Comparison of ENCODE assay signal across 30 cellular contexts in genomic region chr2:84559838-84560237, GRCh38. TPM values are rescaled to one million over a fixed set of nuclear protein-coding genes. Genes with fewer than 3 reads are reported as not detected.
"Had no signal": no experiment of that assay in that cellular context is flagged by ENCODE, and none has a peak within 500 bp of the region (broad histone marks: within the 10 kb centered on the region; RNA-seq: fewer than 3 reads in every experiment).

No MANE protein-coding gene starts in this region.

- H3K36me3 ChIP-seq: ascending aorta, colonic mucosa, esophagus squamous epithelium, gastroesophageal sphincter had no signal

- H3K9me3 ChIP-seq: colonic mucosa had no signal

- H3K27ac ChIP-seq: ascending aorta, colonic mucosa, epithelial cell of prostate, esophagus squamous epithelium, gastroesophageal sphincter had no signal

- FAIRE-seq: endometrium, endothelial cell of umbilical vein had no signal

- H3K27me3 ChIP-seq: ascending aorta, colonic mucosa, esophagus squamous epithelium, gastroesophageal sphincter had no signal

- ATAC-seq: activated CD4-positive, alpha-beta T cell treated with anti-CD3 and anti-CD28 coated beads for 36 hours; activated CD8-positive, alpha-beta memory T cell treated with anti-CD3 and anti-CD28 coated beads, Interleukin-2, amount 10 ng/mL, durations not matched to agents 7 days and 5 days; activated CD8-positive, alpha-beta T cell treated with anti-CD3 and anti-CD28 coated beads, Interleukin-2, amount 10 ng/mL, durations not matched to agents 7 days and 5 days; activated naive CD8-positive, alpha-beta T cell treated with anti-CD3 and anti-CD28 coated beads, Interleukin-2, amount 50 U/mL, for 24 hours; gastroesophageal sphincter; T-helper 17 cell had no signal

- DNase-seq: activated CD4-positive, alpha-beta memory T cell treated with anti-CD3 and anti-CD28 coated beads for 36 hours; activated CD4-positive, alpha-beta T cell treated with anti-CD3 and anti-CD28 coated beads for 36 hours; activated CD4-positive, alpha-beta T cell treated with anti-CD3 and anti-CD28 coated beads, Interleukin-2, amount 10 ng/mL, durations not matched to agents 24 days and 14 days; activated CD4-positive, CD25-positive, alpha-beta regulatory T cell; activated CD4-positive, CD25-positive, alpha-beta regulatory T cell treated with anti-CD3 and anti-CD28 coated beads, Interleukin-2, amount 50 U/mL, for 72 hours; activated CD8-positive, alpha-beta memory T cell treated with anti-CD3 and anti-CD28 coated beads, Interleukin-2, amount 10 ng/mL, durations not matched to agents 7 days and 5 days; activated CD8-positive, alpha-beta memory T cell treated with anti-CD3 and anti-CD28 coated beads, Interleukin-2, amount 50 U/mL, for 4 hours; activated CD8-positive, alpha-beta T cell treated with anti-CD3 and anti-CD28 coated beads, Interleukin-2, amount 10 ng/mL, durations not matched to agents 7 days and 5 days; activated effector memory CD4-positive, alpha-beta T cell treated with anti-CD3 and anti-CD28 coated beads, Interleukin-2, amount 50 U/mL, for 16 hours; activated naive CD4-positive, alpha-beta T cell treated with anti-CD3 and anti-CD28 coated beads for 36 hours; activated naive CD8-positive, alpha-beta T cell treated with anti-CD3 and anti-CD28 coated beads for 36 hours; activated naive CD8-positive, alpha-beta T cell treated with anti-CD3 and anti-CD28 coated beads, Interleukin-2, amount 50 U/mL, for 24 hours; activated T-cell treated with anti-CD3 and anti-CD28 coated beads, Interleukin-2, amount 50 U/mL, for 1 hour; activated T-cell treated with anti-CD3 and anti-CD28 coated beads, Interleukin-2, amount 50 U/mL, for 48 hours; caudate nucleus; cerebellar nuclear complex; colonic mucosa; effector CD8-positive, alpha-beta T cell; esophagus squamous epithelium; foreskin melanocyte; head of caudate nucleus; T-helper 1 cell; T-helper 17 cell; T1000 had no signal

- H3K4me3 ChIP-seq: ascending aorta, colonic mucosa, esophagus squamous epithelium, gastroesophageal sphincter had no signal

- H3K4me1 ChIP-seq: ascending aorta, colonic mucosa, esophagus squamous epithelium, gastroesophageal sphincter had no signal

RNA-seq across cellular contexts. Expression of gene DNAH6, which starts 43.5 kb away (rescaled TPM):
- total RNA-seq: ascending aorta, glomerular endothelial cell had no signal
- polyA plus RNA-seq: endothelial cell of umbilical vein had no signal
